ENCODE assay signal across 22 cellular contexts in genomic region chr17:5631958-5632357, GRCh38.
"Had no signal": no experiment of that assay in that cellular context is flagged by ENCODE, and none has a peak within 500 bp of the region (broad histone marks: within the 10 kb centered on the region; RNA-seq: fewer than 3 reads in every experiment).

No MANE protein-coding gene starts in this region.

- DNase-seq: activated CD4-positive, alpha-beta memory T cell treated with anti-CD3 and anti-CD28 coated beads, Interleukin-2, amount 10 ng/mL, durations not matched to agents 7 days and 5 days; activated CD4-positive, alpha-beta T cell treated with anti-CD3 and anti-CD28 coated beads for 36 hours; activated CD8-positive, alpha-beta memory T cell treated with anti-CD3 and anti-CD28 coated beads, Interleukin-2, amount 50 U/mL, for 4 hours; activated naive CD4-positive, alpha-beta T cell treated with Interleukin-2 at 50 U/mL for 16 hours; activated naive CD8-positive, alpha-beta T cell treated with anti-CD3 and anti-CD28 coated beads, Interleukin-2, amount 50 U/mL, for 24 hours; activated T-cell treated with anti-CD3 and anti-CD28 coated beads, Interleukin-2, amount 50 U/mL, for 72 hours; central memory CD4-positive, alpha-beta T cell; cortex of kidney; effector memory CD4-positive, alpha-beta T cell; erythroblast; hypothalamus; left colon; mammary epithelial cell; mucosa of descending colon; natural killer cell; psoas muscle; right lobe of liver; stimulated activated CD4-positive, alpha-beta T cell treated with anti-CD3 and anti-CD28 coated beads, Interleukin-1b, Interleukin-23, amount 100 ng/mL, for 48 hours; stimulated activated naive B cell treated with anti-CD40 and anti-IgM and Interleukin-4, amounts not matched to agents 10 μg/mL and 1 μg/mL and 100 μg/mL, for 72 hours; substantia nigra; T-helper 9 cell; trophoblast cell had no signal
